1 cellular context compared by ENCODE assay signal in the genomic region with DNA sequence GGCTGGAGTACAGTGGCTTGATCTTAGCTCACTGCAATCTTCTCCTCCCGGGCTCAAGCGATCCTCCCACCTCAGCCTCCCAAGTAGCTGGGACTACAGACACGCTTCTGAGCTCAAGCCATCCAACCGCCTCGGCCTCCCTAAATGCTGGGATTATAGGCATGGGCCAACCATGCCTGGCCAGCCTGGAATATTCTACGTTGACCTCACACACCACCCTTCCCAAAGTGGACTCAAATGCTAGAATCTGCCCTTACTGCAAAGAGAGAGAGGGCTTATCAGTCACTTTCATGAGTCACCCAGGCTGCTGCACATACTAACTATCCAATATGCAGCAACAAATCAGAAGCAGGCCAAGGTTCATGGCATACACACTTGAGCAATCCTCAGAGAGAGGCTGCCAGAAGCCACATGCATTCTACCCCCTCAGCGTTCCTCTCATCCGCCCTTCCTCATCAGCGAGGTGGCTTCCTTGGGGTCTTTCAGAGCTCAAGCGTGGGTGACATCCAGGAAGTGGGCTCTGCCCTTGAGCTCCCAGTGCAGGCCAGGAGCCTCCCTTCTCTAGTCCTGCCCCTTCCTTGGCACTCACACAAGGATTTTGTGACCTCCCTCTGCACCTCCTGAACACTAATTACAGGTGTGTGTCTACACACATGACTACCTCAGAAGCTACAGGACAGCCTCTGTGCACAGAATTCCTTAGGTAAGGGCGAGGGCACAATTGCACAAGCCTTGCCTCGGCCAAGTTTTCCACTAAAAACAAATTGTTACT.
TF ChIP-seq lines count a peak whose summit lies in the region.

No MANE protein-coding gene starts in this region.

TF ChIP-seq in HepG2, 621 proteins besides CTCF, POLR2A, EP300 and RAD21 (continued from another document):
- TF ChIP-seq, protein P1, sequence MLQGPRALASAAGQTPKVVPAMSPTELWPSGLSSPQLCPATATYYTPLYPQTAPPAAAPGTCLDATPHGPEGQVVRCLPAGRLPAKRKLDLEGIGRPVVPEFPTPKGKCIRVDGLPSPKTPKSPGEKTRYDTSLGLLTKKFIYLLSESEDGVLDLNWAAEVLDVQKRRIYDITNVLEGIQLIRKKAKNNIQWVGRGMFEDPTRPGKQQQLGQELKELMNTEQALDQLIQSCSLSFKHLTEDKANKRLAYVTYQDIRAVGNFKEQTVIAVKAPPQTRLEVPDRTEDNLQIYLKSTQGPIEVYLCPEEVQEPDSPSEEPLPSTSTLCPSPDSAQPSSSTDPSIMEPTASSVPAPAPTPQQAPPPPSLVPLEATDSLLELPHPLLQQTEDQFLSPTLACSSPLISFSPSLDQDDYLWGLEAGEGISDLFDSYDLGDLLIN (CRISPR knock-in tag; IDR thresholded peaks at IDR 0.05; ENCODE audit: borderline replicate concordance), result no peak
- TF ChIP-seq, protein P2, sequence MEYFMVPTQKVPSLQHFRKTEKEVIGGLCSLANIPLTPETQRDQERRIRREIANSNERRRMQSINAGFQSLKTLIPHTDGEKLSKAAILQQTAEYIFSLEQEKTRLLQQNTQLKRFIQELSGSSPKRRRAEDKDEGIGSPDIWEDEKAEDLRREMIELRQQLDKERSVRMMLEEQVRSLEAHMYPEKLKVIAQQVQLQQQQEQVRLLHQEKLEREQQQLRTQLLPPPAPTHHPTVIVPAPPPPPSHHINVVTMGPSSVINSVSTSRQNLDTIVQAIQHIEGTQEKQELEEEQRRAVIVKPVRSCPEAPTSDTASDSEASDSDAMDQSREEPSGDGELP (IDR thresholded peaks at IDR 0.05; ENCODE audit: borderline replicate concordance, low read depth), result peak; percentile 24; the same call in 1 of the 2 replicates
- TF ChIP-seq, protein P3, sequence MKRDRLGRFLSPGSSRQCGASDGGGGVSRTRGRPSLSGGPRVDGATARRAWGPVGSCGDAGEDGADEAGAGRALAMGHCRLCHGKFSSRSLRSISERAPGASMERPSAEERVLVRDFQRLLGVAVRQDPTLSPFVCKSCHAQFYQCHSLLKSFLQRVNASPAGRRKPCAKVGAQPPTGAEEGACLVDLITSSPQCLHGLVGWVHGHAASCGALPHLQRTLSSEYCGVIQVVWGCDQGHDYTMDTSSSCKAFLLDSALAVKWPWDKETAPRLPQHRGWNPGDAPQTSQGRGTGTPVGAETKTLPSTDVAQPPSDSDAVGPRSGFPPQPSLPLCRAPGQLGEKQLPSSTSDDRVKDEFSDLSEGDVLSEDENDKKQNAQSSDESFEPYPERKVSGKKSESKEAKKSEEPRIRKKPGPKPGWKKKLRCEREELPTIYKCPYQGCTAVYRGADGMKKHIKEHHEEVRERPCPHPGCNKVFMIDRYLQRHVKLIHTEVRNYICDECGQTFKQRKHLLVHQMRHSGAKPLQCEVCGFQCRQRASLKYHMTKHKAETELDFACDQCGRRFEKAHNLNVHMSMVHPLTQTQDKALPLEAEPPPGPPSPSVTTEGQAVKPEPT (CRISPR knock-in tag; IDR thresholded peaks at IDR 0.05; ENCODE audit: low read depth), result no peak
- TF ChIP-seq ZFX (CRISPR knock-in tag; IDR thresholded peaks at IDR 0.05; ENCODE audit: low read depth) (peak; percentile 69; the same call in 1 of the 2 replicates), ZMYM3 (CRISPR knock-in tag; IDR thresholded peaks at IDR 0.05) (peak; percentile 91)
TF ChIP-seq in HepG2: peak in this region for 230.
